In genomic region chr3:139310474-139310933, GRCh38 we compare ENCODE assay signal across 12 cellular contexts. TPM values are rescaled to one million over a fixed set of nuclear protein-coding genes. Genes with fewer than 3 reads are reported as not detected.
DNase-seq lines count a peak whose midpoint lies in the region; ATAC-seq, FAIRE-seq and TF ChIP-seq lines count a peak whose summit lies in the region.
"Had no signal": no experiment of that assay in that cellular context is flagged by ENCODE, and none has a peak within 500 bp of the region (broad histone marks: within the 10 kb centered on the region; RNA-seq: fewer than 3 reads in every experiment).

No MANE protein-coding gene starts in this region.

- BruUV-seq in K562 (replicated peaks; lab: Mats Ljungman, UMichigan): no TSS peak

- H3K4me1 Mint-ChIP-seq in effector memory CD8-positive, alpha-beta T cell (ENCODE audit: low read depth in 2 of 2): no peaks in the 10 kb centered on the region

- H3K9me3 ChIP-seq in K562 (replicated peaks; ENCODE audit: control insufficient read depth, insufficient read depth, low read depth, low read length) (peaks cover 2% of the 10 kb centered on the region; the same call in 1 of the 2 replicates), mesodermal cell (ENCODE audit: control insufficient read depth, low read length) (no peaks in the 10 kb centered on the region)
- H3K9me3 ChIP-seq: BLaER1 treated with 17β-estradiol and CSF1 and Interleukin-3, amounts not matched to agents 10 nM and 100 nM had no signal

- no peak for FAIRE-seq in K562 (lab: Jason Lieb, UNC)

- CTCF ChIA-PET in AG04449 (lab: Yijun Ruan, JAX): interaction anchor here (0.8 to 14.4 kb wide), 6 partner anchors 8 to 716 kb away, joined by 3 to 127 read pairs (median 6); partner anchors contain the start of gene CEP70
- CTCF ChIA-PET in K562 (lab: Yijun Ruan, JAX; ENCODE audit: low intra/inter-chr PET ratio): no interaction called here

- in situ Hi-C loops in K562 (cut with MboI): no loop called here

- TF ChIP-seq POLR2A in K562 (conservative IDR thresholded peaks at IDR 0.05) (no peak), lower leg skin (IDR thresholded peaks at IDR 0.05) (no peak)

- no peak overlapping the region for H3K27ac Mint-ChIP-seq in effector memory CD8-positive, alpha-beta T cell

- H2AFZ ChIP-seq in K562 (ENCODE audit: low read depth, low read length): peak overlapping the region; percentile 70

- intact Hi-C loops in K562 (cut with micrococcal nuclease) (no loop called here), lower leg skin (cut with DNase I; ENCODE audit: low total_unique reads) (no loop called here)

- H3K4me2 ChIP-seq in K562 (ENCODE audit: insufficient read depth, low read length): no peak overlapping the region
- H3K4me2 ChIP-seq: BLaER1 treated with 17β-estradiol and CSF1 and Interleukin-3, amounts not matched to agents 10 nM and 100 nM had no signal

- H3K27ac ChIP-seq in K562 (ENCODE audit: extremely low read depth, low read depth, low read length) (no peak overlapping the region), mesodermal cell (ENCODE audit: low read depth, low read length, severe bottlenecking) (peak overlapping the region; percentile 80)
- H3K27ac ChIP-seq: BLaER1 treated with 17β-estradiol and CSF1 and Interleukin-3, amounts not matched to agents 10 nM and 100 nM had no signal

- H3K36me3 Mint-ChIP-seq in effector memory CD8-positive, alpha-beta T cell (ENCODE audit: insufficient read depth): no peaks in the 10 kb centered on the region

- H3K4me3 ChIP-seq in AG04449 (ENCODE audit: low read depth, low read length): no peak overlapping the region
- no peak overlapping the region for H3K4me3 ChIP-seq in K562
- no peak overlapping the region for H3K4me3 ChIP-seq in mesodermal cell (ENCODE audit: extremely low read depth, insufficient read depth, low read length, poor library complexity, severe bottlenecking)
- H3K4me3 ChIP-seq in lower leg skin (ENCODE audit: low read depth, poor library complexity, severe bottlenecking): no peak overlapping the region
- H3K4me3 ChIP-seq: BLaER1 treated with 17β-estradiol and CSF1 and Interleukin-3, amounts not matched to agents 10 nM and 100 nM had no signal

- DNase-seq in AG04449 (ENCODE audit: low read depth, low spot score) (peak; percentile 78), HT-29 (ENCODE audit: low spot score) (peak; percentile 67), K562 (ENCODE audit: extremely low read depth in 1 of 4, low spot score in 3 of 4) (no peak), lower leg skin (ENCODE audit: low spot score in 2 of 2) (no peak), activated gamma-delta T cell (lab: John Stamatoyannopoulos, UW) (no peak)
- no peak for DNase-seq in effector memory CD8-positive, alpha-beta T cell
- DNase-seq: activated naive CD4-positive, alpha-beta T cell treated with anti-CD3 and anti-CD28 coated beads, Interleukin-2, amount 50 U/mL, for 16 hours; NCI-H1417 treated with DMSO at 0.1 percent for 48 hours; NCI-H774 had no signal

- no peak for TF ChIP-seq CTCF in AG04449 (IDR thresholded peaks at IDR 0.05; ENCODE audit: insufficient read depth, low read length, missing control alignments)
- no peak for TF ChIP-seq CTCF in K562 (IDR thresholded peaks at IDR 0.05 in 2 of 3, conservative IDR thresholded peaks at IDR 0.05 in 1 of 3; ENCODE audit: insufficient read depth in 2 of 3, low read depth in 1 of 3, low read length in 3 of 3)
- no peak for TF ChIP-seq CTCF in lower leg skin (IDR thresholded peaks at IDR 0.05)

- 54% methylated on average over 8 of the region's 8 CpGs for WGBS in K562 (ENCODE audit: insufficient coverage, low coverage, missing lambda C conversion rate)
- 74 to 84% methylated on average over 6 to 7 of the region's 8 CpGs for WGBS in mesodermal cell (ENCODE audit: insufficient coverage in 2 of 2), 2 experiments
- 62 to 65% methylated on average over 8 of the region's 8 CpGs for WGBS in lower leg skin, 2 donors

- H3K79me2 ChIP-seq in K562 (ENCODE audit: control insufficient read depth, insufficient read depth, low read length): no peaks in the 10 kb centered on the region

- H4K20me1 ChIP-seq in K562 (replicated peaks; ENCODE audit: control insufficient read depth, insufficient read depth, low read length): no peaks in the 10 kb centered on the region
- H4K20me1 ChIP-seq: BLaER1 treated with 17β-estradiol and CSF1 and Interleukin-3, amounts not matched to agents 10 nM and 100 nM had no signal

- no peak for ATAC-seq in K562
- ATAC-seq in effector memory CD8-positive, alpha-beta T cell (replicated peaks): no peak
- no peak for ATAC-seq in HG03439 (IDR thresholded peaks at IDR 0.05; ENCODE audit: unreplicated experiment)

- H3K4me1 ChIP-seq in K562 (replicated peaks in 1 of 2; ENCODE audit: control insufficient read depth in 2 of 2, insufficient read depth in 2 of 2, low read length in 2 of 2): peaks cover 43 to 80% of the 10 kb centered on the region in 2 experiments
- H3K4me1 ChIP-seq in mesodermal cell (ENCODE audit: control insufficient read depth, insufficient read depth, low read length, poor library complexity, severe bottlenecking): peaks cover 63% of the 10 kb centered on the region

- peaks cover 13 to 52% of the 10 kb centered on the region in 2 donors for H3K27me3 Mint-ChIP-seq in effector memory CD8-positive, alpha-beta T cell

- peaks cover 3% of the 10 kb centered on the region for H3K9me1 ChIP-seq in K562 (ENCODE audit: control insufficient read depth, insufficient read depth, low read length)

- H3K9me3 Mint-ChIP-seq in effector memory CD8-positive, alpha-beta T cell: no peaks in the 10 kb centered on the region

- no peak for TF ChIP-seq RAD21 in K562 (CRISPR knock-in tag; conservative IDR thresholded peaks at IDR 0.05 in 1 of 2, IDR thresholded peaks at IDR 0.05 in 1 of 2)

- POLR2A ChIA-PET in AG04449 (lab: Yijun Ruan, JAX) (interaction anchor here (2.0 kb wide), 1 partner anchor 8 kb away, joined by 21 read pairs; no protein-coding TSS in a partner anchor), K562 (lab: Yijun Ruan, JAX) (interaction anchor here (0.6 to 1.5 kb wide), 6 partner anchors 9 to 358 kb away, joined by 3 to 7 read pairs (median 3); no protein-coding TSS in a partner anchor)

- no peak overlapping the region; a peak in 1 of 4 replicates for H3K9ac ChIP-seq in K562 (ENCODE audit: insufficient read depth in 1 of 2, low read depth in 2 of 2, low read length in 2 of 2)
- H3K9ac ChIP-seq: BLaER1 treated with 17β-estradiol and CSF1 and Interleukin-3, amounts not matched to agents 10 nM and 100 nM had no signal

- no peak for TF ChIP-seq EP300 in K562 (IDR thresholded peaks at IDR 0.05; ENCODE audit: low read length)

- no peaks in the 10 kb centered on the region for H3K27me3 ChIP-seq in K562 (ENCODE audit: control insufficient read depth in 2 of 2, insufficient read depth in 2 of 2, low read length in 2 of 2)
- H3K27me3 ChIP-seq: BLaER1 treated with 17β-estradiol and CSF1 and Interleukin-3, amounts not matched to agents 10 nM and 100 nM had no signal

- no peak overlapping the region for H3K4me3 Mint-ChIP-seq in effector memory CD8-positive, alpha-beta T cell

- H3K36me3 ChIP-seq in K562 (ENCODE audit: control insufficient read depth, insufficient read depth, low read length): no peaks in the 10 kb centered on the region
- no peaks in the 10 kb centered on the region for H3K36me3 ChIP-seq in mesodermal cell (ENCODE audit: control insufficient read depth, insufficient read depth, low read length)
- H3K36me3 ChIP-seq: BLaER1 treated with 17β-estradiol and CSF1 and Interleukin-3, amounts not matched to agents 10 nM and 100 nM had no signal

TF ChIP-seq in K562, 482 proteins besides CTCF, POLR2A, EP300 and RAD21 (continues in another document):
- TF ChIP-seq MEIS2 (IDR thresholded peaks at IDR 0.05; ENCODE audit: partially characterized antibody): no peak
- TF ChIP-seq TSC22D4 (tag; IDR thresholded peaks at IDR 0.05): no peak

RNA-seq across cellular contexts. Expression of gene MRPS22, which starts 33.3 kb away (rescaled TPM):
- 46.0 and 54.4 TPM in 2 replicates for total RNA-seq in HT-29 (2014; rRNA removed; shearing (Covaris generic))
- total RNA-seq in K562 (2011; cell fraction: chromatin; rRNA removed; ENCODE audit: low replicate concordance): 38.6 and 79.2 TPM in 2 replicates
- total RNA-seq in K562 (2011; cell fraction: nucleolus; rRNA removed): 28.6 and 29.9 TPM in 2 replicates
- total RNA-seq in K562 (2011; cell fraction: nucleoplasm; rRNA removed): 45.2 and 53.5 TPM in 2 replicates
- total RNA-seq in K562 (2014; rRNA removed): 193 and 237 TPM in 2 replicates
- 202 and 232 TPM in 2 replicates for total RNA-seq in K562 (2014; rRNA removed; fragmentation: Illumina TruSeq; extraction: Trizol)
- 216 and 229 TPM in 2 replicates for total RNA-seq in K562 (2015; rRNA removed; fragmentation: Illumina TruSeq; extraction: Trizol)
- 148 and 159 TPM in 2 replicates for total RNA-seq in K562 (2021)
- 131 and 189 TPM in 2 replicates for polyA plus RNA-seq in K562 (2011; rRNA removed)
- 101 TPM in 2 replicates for polyA plus RNA-seq in K562 (2011; cell fraction: cytosol; rRNA removed)
- 42.1 and 51.3 TPM in 2 replicates for polyA plus RNA-seq in K562 (2011; cell fraction: nucleus; rRNA removed)
- polyA plus RNA-seq in K562 (2012): 100 and 122 TPM in 2 replicates
- polyA plus RNA-seq in K562 (2014; fragmentation: Illumina TruSeq; extraction: Trizol): 197 and 219 TPM in 2 replicates
- polyA plus RNA-seq in K562 (2014; fragmentation: Nextera tagmentation; extraction: Ambion mirVana): 100 to 1,000 TPM; 330 to 397 TPM
- polyA plus RNA-seq in K562 (2014; rRNA removed): 233 and 261 TPM in 2 replicates
- polyA minus RNA-seq in K562 (2011; rRNA and poly(A)+ RNA removed): 157 and 168 TPM in 2 replicates
- 36.2 and 63.4 TPM in 2 replicates for polyA minus RNA-seq in K562 (2011; cell fraction: cytosol; rRNA and poly(A)+ RNA removed)
- 37.8 and 82.5 TPM in 2 replicates for polyA minus RNA-seq in K562 (2011; cell fraction: nucleus; rRNA and poly(A)+ RNA removed)
- polyA plus RNA-seq in mesodermal cell (2013, experiment 1 of 2): 54.9 TPM
- polyA plus RNA-seq in mesodermal cell (2013, experiment 2 of 2): 56.0 TPM
- 10 to 100 TPM; 39.5 to 53.3 (median 47.0) TPM for total RNA-seq in lower leg skin

Comparison
In these comparisons a context has a peak if more than half of its experiments do, and no peak if none do; other contexts are left out.
1. DNase-seq: peak in AG04449 (single experiment) and HT-29 (single experiment); none in K562 (0 of 4), lower leg skin (0 of 2), activated gamma-delta T cell (single experiment) and effector memory CD8-positive, alpha-beta T cell (0 of 3).